Comparison of ENCODE assay signal across 13 cellular contexts in the genomic region with DNA sequence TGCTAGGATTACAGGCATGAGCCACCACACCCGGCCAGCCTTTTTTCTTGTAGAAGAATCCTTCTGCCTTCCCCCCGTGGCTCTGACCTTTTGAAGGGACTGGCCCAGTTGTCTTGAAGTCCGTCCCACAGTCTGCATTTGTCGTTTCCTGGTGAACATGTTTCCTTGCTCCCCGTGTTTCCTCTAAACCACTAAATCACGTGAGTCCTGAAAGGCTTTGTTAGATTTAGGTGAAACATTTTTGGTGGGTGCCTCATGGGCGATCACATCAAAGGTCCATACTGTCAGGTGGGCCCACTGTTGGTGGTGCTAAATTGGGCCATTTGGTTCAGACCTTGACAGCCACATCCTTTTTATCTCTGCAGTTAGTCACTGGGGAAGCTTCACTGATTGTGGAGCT. TPM values are rescaled to one million over a fixed set of nuclear protein-coding genes. Genes with fewer than 3 reads are reported as not detected.
DNase-seq lines count a peak whose midpoint lies in the region; ATAC-seq lines count a peak whose summit lies in the region.
"Had no signal": no experiment of that assay in that cellular context is flagged by ENCODE, and none has a peak within 500 bp of the region (broad histone marks: within the 10 kb centered on the region; RNA-seq: fewer than 3 reads in every experiment).

No MANE protein-coding gene starts in this region.

- ATAC-seq in GM19397 (IDR thresholded peaks at IDR 0.05; ENCODE audit: unreplicated experiment) (no peak), GM18907 (IDR thresholded peaks at IDR 0.05; ENCODE audit: unreplicated experiment) (no peak)

- in situ Hi-C loops in GM23248 (cut with MboI), result no loop called here

- H3K9ac ChIP-seq in muscle layer of colon (ENCODE audit: low read length) (no peak overlapping the region), GM23248 (no peak overlapping the region)

- H3K27ac ChIP-seq in muscle layer of colon (ENCODE audit: low read depth, low read length) (peak overlapping the region; percentile 65), GM23248 (no peak overlapping the region)
- H3K27ac ChIP-seq: SK-N-MC had no signal

- H3K4me3 Mint-ChIP-seq in activated T-helper 2 cell treated with anti-CD3 and anti-CD28 coated beads, Interferon-gamma antibody, Interleukin-2, Interleukin-4, amounts not matched to agents 10 μg/mL and 5 μg/mL and 100 μg/mL, durations not matched to agents 14 hours and 24 hours and 36 hours (ENCODE audit: low read depth), result no peak overlapping the region
- H3K4me3 Mint-ChIP-seq: H9 had no signal

- peak; percentile 33 for DNase-seq in stimulated activated CD4-positive, alpha-beta T cell treated with anti-CD3 and anti-CD28 coated beads, Interleukin-15, amount 100 ng/mL, for 24 hours
- no peak for DNase-seq in stimulated activated CD4-positive, alpha-beta T cell treated with anti-CD3 and anti-CD28 coated beads, Interleukin-12 subunit alpha, Interleukin-12 subunit beta, amount 100 ng/mL, for 4 hours
- DNase-seq in activated T-helper 2 cell treated with anti-CD3 and anti-CD28 coated beads, Interferon-gamma antibody, Interleukin-2, Interleukin-4, amounts not matched to agents 10 μg/mL and 5 μg/mL and 100 μg/mL, durations not matched to agents 14 hours and 24 hours and 36 hours (ENCODE audit: low spot score), result no peak
- DNase-seq in stimulated activated CD8-positive, alpha-beta memory T cell treated with anti-CD3 and anti-CD28 coated beads, Interleukin-4, amount 100 ng/mL, for 48 hours, result no peak
- DNase-seq in GM23248, result no peak
- DNase-seq: H9; hypothalamus; NCI-H2171; NK-92 treated with Interleukin-12 subunit alpha and Interleukin-12 subunit beta, amount 100 ng/mL, for 24 hours had no signal

- no peak overlapping the region for H2AFZ ChIP-seq in GM23248

- 90 to 95% methylated on average over 7 of the region's 7 CpGs for WGBS in GM23248 (ENCODE audit: low coverage in 1 of 2, low lambda C conversion rate in 2 of 2, missing lambda C conversion rate in 2 of 2), 2 experiments

- H3K4me1 Mint-ChIP-seq in activated T-helper 2 cell treated with anti-CD3 and anti-CD28 coated beads, Interferon-gamma antibody, Interleukin-2, Interleukin-4, amounts not matched to agents 10 μg/mL and 5 μg/mL and 100 μg/mL, durations not matched to agents 14 hours and 24 hours and 36 hours (ENCODE audit: low read depth), result peaks cover 33% of the 10 kb centered on the region

- intact Hi-C loops in activated T-helper 2 cell treated with anti-CD3 and anti-CD28 coated beads, Interferon-gamma antibody, Interleukin-2, Interleukin-4, amounts not matched to agents 10 μg/mL and 5 μg/mL and 100 μg/mL, durations not matched to agents 14 hours and 24 hours and 36 hours (cut with micrococcal nuclease), result no loop called here

- H3K4me1 ChIP-seq in muscle layer of colon (ENCODE audit: insufficient read depth, low read length) (peaks cover 76% of the 10 kb centered on the region), GM23248 (ENCODE audit: insufficient read depth) (peaks cover 22% of the 10 kb centered on the region)

- H3K9me3 ChIP-seq in muscle layer of colon (ENCODE audit: low read length) (no peaks in the 10 kb centered on the region), GM23248 (ENCODE audit: low read depth) (no peaks in the 10 kb centered on the region)

- H3K9me2 ChIP-seq in GM23248 (ENCODE audit: insufficient read depth), result no peaks in the 10 kb centered on the region

- no peaks in the 10 kb centered on the region for H3K27me3 Mint-ChIP-seq in activated T-helper 2 cell treated with anti-CD3 and anti-CD28 coated beads, Interferon-gamma antibody, Interleukin-2, Interleukin-4, amounts not matched to agents 10 μg/mL and 5 μg/mL and 100 μg/mL, durations not matched to agents 14 hours and 24 hours and 36 hours (ENCODE audit: low read depth)

- H3K36me3 ChIP-seq in muscle layer of colon (ENCODE audit: insufficient read depth, low read length) (no peaks in the 10 kb centered on the region), GM23248 (ENCODE audit: low read depth) (no peaks in the 10 kb centered on the region)

- peaks cover 21% of the 10 kb centered on the region for H3K36me3 Mint-ChIP-seq in activated T-helper 2 cell treated with anti-CD3 and anti-CD28 coated beads, Interferon-gamma antibody, Interleukin-2, Interleukin-4, amounts not matched to agents 10 μg/mL and 5 μg/mL and 100 μg/mL, durations not matched to agents 14 hours and 24 hours and 36 hours (ENCODE audit: low read depth)

- H3K27me3 ChIP-seq in muscle layer of colon (ENCODE audit: control insufficient read depth in 1 of 2, insufficient read depth in 2 of 2, low read length in 2 of 2) (no peaks in the 10 kb centered on the region), GM23248 (replicated peaks; ENCODE audit: insufficient read depth) (no peaks in the 10 kb centered on the region)

- no peak overlapping the region for H3K4me3 ChIP-seq in muscle layer of colon (ENCODE audit: low read depth in 1 of 2, low read length in 2 of 2)
- H3K4me3 ChIP-seq in GM23248, result no peak overlapping the region
- H3K4me3 ChIP-seq: SK-N-MC had no signal

- H3K79me2 ChIP-seq in GM23248 (ENCODE audit: insufficient read depth), result peaks cover 95% of the 10 kb centered on the region

- peak overlapping the region; percentile 38 for H3K27ac Mint-ChIP-seq in activated T-helper 2 cell treated with anti-CD3 and anti-CD28 coated beads, Interferon-gamma antibody, Interleukin-2, Interleukin-4, amounts not matched to agents 10 μg/mL and 5 μg/mL and 100 μg/mL, durations not matched to agents 14 hours and 24 hours and 36 hours

- H3K9me3 Mint-ChIP-seq in activated T-helper 2 cell treated with anti-CD3 and anti-CD28 coated beads, Interferon-gamma antibody, Interleukin-2, Interleukin-4, amounts not matched to agents 10 μg/mL and 5 μg/mL and 100 μg/mL, durations not matched to agents 14 hours and 24 hours and 36 hours, result no peaks in the 10 kb centered on the region

- no peaks in the 10 kb centered on the region for H4K20me1 ChIP-seq in GM23248 (ENCODE audit: insufficient read depth)

- peaks cover 24% of the 10 kb centered on the region for H3F3A ChIP-seq in GM23248 (ENCODE audit: insufficient read depth)

- no peak overlapping the region for H3K4me2 ChIP-seq in GM23248 (ENCODE audit: unreplicated experiment)

RNA-seq across cellular contexts. Expression of a gene that starts 26.3 kb away (rescaled TPM):
- 36.7 and 41.4 TPM in 2 replicates for total RNA-seq in activated T-helper 2 cell treated with anti-CD3 and anti-CD28 coated beads, Interferon-gamma antibody, Interleukin-2, Interleukin-4, amounts not matched to agents 10 μg/mL and 5 μg/mL and 100 μg/mL, durations not matched to agents 14 hours and 24 hours and 36 hours
- total RNA-seq in GM23248 (2014; rRNA removed; shearing (Covaris generic)), result 6.4 and 7.1 TPM in 2 replicates
- 7.4 and 7.5 TPM in 2 replicates for polyA plus RNA-seq in GM23248 (2016; fragmentation: Nextera tagmentation; extraction: Ambion mirVana)
